Comparison of ENCODE assay signal across 8 cellular contexts in genomic region chr3:37243811-37244748, GRCh38. TPM values are rescaled to one million over a fixed set of nuclear protein-coding genes. Genes with fewer than 3 reads are reported as not detected.
A peak's percentile ranks its signal among the peaks of the same experiment; 100 is the strongest.
DNase-seq lines count a peak whose midpoint lies in the region; ATAC-seq, FAIRE-seq and TF ChIP-seq lines count a peak whose summit lies in the region.

No MANE protein-coding gene starts in this region.

- H3K9me3 Mint-ChIP-seq in activated naive CD8-positive, alpha-beta T cell treated with anti-CD3 and anti-CD28 coated beads, Interleukin-2, amount 10 ng/mL, durations not matched to agents 7 days and 5 days, result no peaks in the 10 kb centered on the region

- no peak for TF ChIP-seq CTCF in GM10266 (IDR thresholded peaks at IDR 0.05; ENCODE audit: control insufficient read depth, insufficient read depth, low read depth, missing control alignments)
- TF ChIP-seq CTCF in osteoblast (IDR thresholded peaks at IDR 0.05; ENCODE audit: extremely low read depth, low read depth, low read length), result no peak

- H3K36me3 ChIP-seq in osteoblast (ENCODE audit: insufficient read depth, low read length), result no peaks in the 10 kb centered on the region

- H3K4me3 Mint-ChIP-seq in activated naive CD8-positive, alpha-beta T cell treated with anti-CD3 and anti-CD28 coated beads, Interleukin-2, amount 10 ng/mL, durations not matched to agents 7 days and 5 days, result peak overlapping the region; percentile 96

- ATAC-seq in HG02610 (IDR thresholded peaks at IDR 0.05; ENCODE audit: unreplicated experiment) (peak; percentile 30), Right ventricle myocardium inferior (peak; percentile 71), HG03439 (IDR thresholded peaks at IDR 0.05; ENCODE audit: unreplicated experiment) (no peak)
- ATAC-seq in activated naive CD8-positive, alpha-beta T cell treated with anti-CD3 and anti-CD28 coated beads, Interleukin-2, amount 10 ng/mL, durations not matched to agents 7 days and 5 days (ENCODE audit: low read depth), result peak; percentile 12

- no peak for FAIRE-seq in RCC 7860 (lab: Jason Lieb, UNC)

- H3K27ac Mint-ChIP-seq in activated naive CD8-positive, alpha-beta T cell treated with anti-CD3 and anti-CD28 coated beads, Interleukin-2, amount 10 ng/mL, durations not matched to agents 7 days and 5 days, result peak overlapping the region; percentile 96

- H3K27me3 ChIP-seq in osteoblast (ENCODE audit: insufficient read depth, low read length), result no peaks in the 10 kb centered on the region

- peaks cover 25% of the 10 kb centered on the region for H3K4me1 Mint-ChIP-seq in activated naive CD8-positive, alpha-beta T cell treated with anti-CD3 and anti-CD28 coated beads, Interleukin-2, amount 10 ng/mL, durations not matched to agents 7 days and 5 days

- no peaks in the 10 kb centered on the region for H3K27me3 Mint-ChIP-seq in activated naive CD8-positive, alpha-beta T cell treated with anti-CD3 and anti-CD28 coated beads, Interleukin-2, amount 10 ng/mL, durations not matched to agents 7 days and 5 days

- POLR2A ChIA-PET in activated naive CD8-positive, alpha-beta T cell treated with anti-CD3 and anti-CD28 coated beads, Interleukin-2, amount 10 ng/mL, durations not matched to agents 7 days and 5 days (lab: Charles Lee), result interaction anchor here (0.5 to 1.3 kb wide), 2 partner anchors 139 to 251 kb away, joined by 3 to 5 read pairs; partner anchors contain the start of genes EPM2AIP1 and MLH1

- peaks cover 3% of the 10 kb centered on the region for H3K36me3 Mint-ChIP-seq in activated naive CD8-positive, alpha-beta T cell treated with anti-CD3 and anti-CD28 coated beads, Interleukin-2, amount 10 ng/mL, durations not matched to agents 7 days and 5 days

- H3K27ac ChIP-seq in osteoblast (ENCODE audit: low read depth, low read length), result peak overlapping the region; percentile 97

- peak overlapping the region; percentile 74 for H3K4me2 ChIP-seq in osteoblast (ENCODE audit: insufficient read depth, low read length)

- peak overlapping the region; percentile 93 for H2AFZ ChIP-seq in osteoblast (ENCODE audit: low read length)

- H4K20me1 ChIP-seq in osteoblast (ENCODE audit: insufficient read depth, low read length), result peaks cover 33% of the 10 kb centered on the region

- H3K9me3 ChIP-seq in osteoblast (ENCODE audit: low read depth, low read length), result no peaks in the 10 kb centered on the region

- H3K4me3 ChIP-seq in osteoblast (ENCODE audit: insufficient read depth, low read length), result peak overlapping the region; percentile 86

- DNase-seq in GM10266 (ENCODE audit: extremely low spot score), result peak; percentile 51
- DNase-seq in RCC 7860 (ENCODE audit: low spot score), result peak; percentile 61
- DNase-seq in activated naive CD8-positive, alpha-beta T cell treated with anti-CD3 and anti-CD28 coated beads, Interleukin-2, amount 10 ng/mL, durations not matched to agents 7 days and 5 days, result peak; percentile 52
- DNase-seq in Right ventricle myocardium inferior (ENCODE audit: missing footprints), result peak; percentile 93
- DNase-seq in osteoblast (ENCODE audit: insufficient read length, low spot score, missing footprints), result peak; percentile 83
- DNase-seq in ureter (ENCODE audit: low spot score), result peak; percentile 85

- H3K79me2 ChIP-seq in osteoblast (ENCODE audit: insufficient read depth, low read length), result peaks cover 72% of the 10 kb centered on the region

- intact Hi-C loops in Right ventricle myocardium inferior (cut with DNase I), result no loop called here

- H3K4me1 ChIP-seq in osteoblast (ENCODE audit: insufficient read depth, low read length), result peaks cover 31% of the 10 kb centered on the region

RNA-seq across cellular contexts. Expression of gene GOLGA4, which starts 1.0 kb away (rescaled TPM):
- total RNA-seq in activated naive CD8-positive, alpha-beta T cell treated with anti-CD3 and anti-CD28 coated beads, Interleukin-2, amount 10 ng/mL, durations not matched to agents 7 days and 5 days, result 10 to 100 TPM; 40.6 to 43.3 TPM
- total RNA-seq in Right ventricle myocardium inferior (167 TPM), osteoblast (68.4 and 81.9 TPM in 2 replicates), ureter (89.5 TPM)
